1 cellular context compared by ENCODE assay signal in genomic region chr14:49594347-49595089, GRCh38.
TF ChIP-seq lines count a peak whose summit lies in the region.

No MANE protein-coding gene starts in this region.

TF ChIP-seq in K562, 482 proteins besides CTCF, POLR2A, EP300 and RAD21 (continues in another document):
- TF ChIP-seq E2F6 (IDR thresholded peaks at IDR 0.05; ENCODE audit: borderline replicate concordance in 1 of 2, extremely low read depth in 1 of 2, insufficient read depth in 1 of 2, insufficient read length in 1 of 2, low read depth in 1 of 2, low read length in 1 of 2, poor library complexity in 1 of 2, severe bottlenecking in 1 of 2) (no peak), CREB3 (tag; conservative IDR thresholded peaks at IDR 0.05; ENCODE audit: low read depth) (no peak), GABPA (tag; conservative IDR thresholded peaks at IDR 0.05; ENCODE audit: low read depth) (no peak), TCF7 (IDR thresholded peaks at IDR 0.05; ENCODE audit: borderline replicate concordance) (no peak), ZFP91 (CRISPR knock-in tag; IDR thresholded peaks at IDR 0.05) (no peak), RBFOX2 (IDR thresholded peaks at IDR 0.05; ENCODE audit: low read depth, low read length) (no peak), RBM22 (IDR thresholded peaks at IDR 0.05; ENCODE audit: low read depth, low read length, poor library complexity, severe bottlenecking) (no peak), ZNF431 (CRISPR knock-in tag; IDR thresholded peaks at IDR 0.05) (no peak), SFPQ (IDR thresholded peaks at IDR 0.05; ENCODE audit: low read depth, low read length) (no peak), ZBTB7A (IDR thresholded peaks at IDR 0.05; ENCODE audit: borderline replicate concordance, control insufficient read depth, low read depth, low read length) (no peak), CTBP1 (IDR thresholded peaks at IDR 0.05; ENCODE audit: borderline replicate concordance) (peak; percentile 43; the same call in 1 of the 2 replicates), FOXM1 (IDR thresholded peaks at IDR 0.05; ENCODE audit: low read depth) (peak; percentile 87), FOXM1 (CRISPR knock-in tag; IDR thresholded peaks at IDR 0.05; ENCODE audit: low read depth) (no peak), CBX8 (IDR thresholded peaks at IDR 0.05; ENCODE audit: borderline replicate concordance, extremely low read depth, low read depth, low read length, poor library complexity, severe bottlenecking) (no peak), ETV5 (CRISPR knock-in tag; IDR thresholded peaks at IDR 0.05; ENCODE audit: low read depth) (no peak), SAP30 (IDR thresholded peaks at IDR 0.05; ENCODE audit: borderline replicate concordance, insufficient read depth, low read depth, low read length, poor library complexity, severe bottlenecking) (no peak), ZNF644 (tag; IDR thresholded peaks at IDR 0.05; ENCODE audit: low read depth) (peak; percentile 42; the same call in 1 of the 2 replicates), RFX5 (IDR thresholded peaks at IDR 0.05; ENCODE audit: low read depth, low read length) (peak; percentile 87), KDM1A (IDR thresholded peaks at IDR 0.05) (peak in 1 of 2 experiments; percentile 45; a peak in 3 of 4 replicates), ZNF184 (CRISPR knock-in tag; IDR thresholded peaks at IDR 0.05) (no peak), ZNF311 (CRISPR knock-in tag; IDR thresholded peaks at IDR 0.05) (no peak), PHF8 (IDR thresholded peaks at IDR 0.05; ENCODE audit: borderline replicate concordance, low read length) (no peak), TEAD2 (tag; IDR thresholded peaks at IDR 0.05) (no peak), TAF15 (IDR thresholded peaks at IDR 0.05; ENCODE audit: low read depth, low read length) (no peak), ZFP30 (CRISPR knock-in tag; IDR thresholded peaks at IDR 0.05; ENCODE audit: borderline replicate concordance) (no peak), E4F1 (CRISPR knock-in tag; IDR thresholded peaks at IDR 0.05; ENCODE audit: borderline replicate concordance) (no peak), GABPB1 (CRISPR knock-in tag; IDR thresholded peaks at IDR 0.05) (no peak), CUX1 (CRISPR knock-in tag; IDR thresholded peaks at IDR 0.05) (no peak), DPF2 (IDR thresholded peaks at IDR 0.05) (peak; percentile 84), CBX2 (IDR thresholded peaks at IDR 0.05; ENCODE audit: insufficient read depth, low read length, poor library complexity, severe bottlenecking) (no peak), PHF20 (IDR thresholded peaks at IDR 0.05; ENCODE audit: partially characterized antibody) (no peak), CBX5 (IDR thresholded peaks at IDR 0.05; ENCODE audit: borderline replicate concordance, low read depth) (no peak), ZNF395 (CRISPR knock-in tag; IDR thresholded peaks at IDR 0.05) (no peak), ZNF347 (CRISPR knock-in tag; IDR thresholded peaks at IDR 0.05; ENCODE audit: low read depth) (no peak), ZNF134 (CRISPR knock-in tag; conservative IDR thresholded peaks at IDR 0.05) (no peak), MYNN (IDR thresholded peaks at IDR 0.05) (no peak), MYNN (CRISPR knock-in tag; IDR thresholded peaks at IDR 0.05) (no peak), ZNF121 (CRISPR knock-in tag; conservative IDR thresholded peaks at IDR 0.05) (no peak), ARID3A (IDR thresholded peaks at IDR 0.05; ENCODE audit: borderline replicate concordance, low read depth, low read length) (no peak), HNRNPK (IDR thresholded peaks at IDR 0.05; ENCODE audit: low read depth, low read length, poor library complexity, severe bottlenecking) (no peak), NCOR1 (IDR thresholded peaks at IDR 0.05) (peak; percentile 77), HLTF (IDR thresholded peaks at IDR 0.05) (0 out of 2 replicates have a peak, but pooled peaks have one; percentile 21), PTBP1 (IDR thresholded peaks at IDR 0.05; ENCODE audit: low read depth, low read length) (no peak), ELK3 (CRISPR knock-in tag; IDR thresholded peaks at IDR 0.05) (no peak), TAL1 (IDR thresholded peaks at IDR 0.05) (peak; percentile 71), ZFPM2 (CRISPR knock-in tag; IDR thresholded peaks at IDR 0.05) (no peak), ZNF586 (CRISPR knock-in tag; conservative IDR thresholded peaks at IDR 0.05) (no peak), SMAD4 (CRISPR knock-in tag; conservative IDR thresholded peaks at IDR 0.05) (no peak), YY1 (IDR thresholded peaks at IDR 0.05; ENCODE audit: borderline replicate concordance in 1 of 3, control insufficient read depth in 1 of 3, extremely low read depth in 1 of 3, insufficient read depth in 3 of 3, insufficient read length in 1 of 3, insufficient replicate concordance in 2 of 3, low read depth in 1 of 3, low read length in 2 of 3) (no peak), MEF2D (tag; conservative IDR thresholded peaks at IDR 0.05; ENCODE audit: low read depth) (no peak), ZNF316 (IDR thresholded peaks at IDR 0.05) (no peak), NFIC (IDR thresholded peaks at IDR 0.05) (peak; percentile 43; the same call in 1 of the 2 replicates), ZNF717 (CRISPR knock-in tag; IDR thresholded peaks at IDR 0.05) (no peak), ESRRB (CRISPR knock-in tag; IDR thresholded peaks at IDR 0.05; ENCODE audit: borderline replicate concordance) (no peak)
